Comparison of ENCODE assay signal across 10 cellular contexts in genomic region chr19:53908933-53909415, GRCh38.
DNase-seq lines count a peak whose midpoint lies in the region; ATAC-seq lines count a peak whose summit lies in the region.
"Had no signal": no experiment of that assay in that cellular context is flagged by ENCODE, and none has a peak within 500 bp of the region (broad histone marks: within the 10 kb centered on the region; RNA-seq: fewer than 3 reads in every experiment).

Gene CACNG7, plus strand, starts transcription at chr19:53909278. Its CDS starts 3,554 bp downstream, at chr19:53912832.

- H3K4me3 ChIP-seq in iPS-15b (ENCODE audit: low read depth, low read length), result peak within 1 kb of the TSS; percentile 76

- H3K4me1 ChIP-seq in iPS-15b (ENCODE audit: control insufficient read depth, insufficient read depth, low read length), result peaks cover 6% of the 10 kb centered on the region

- H3K9ac ChIP-seq in iPS-15b (ENCODE audit: low read depth, low read length), result peak within 1 kb of the TSS; percentile 79

- H3K9me3 Mint-ChIP-seq in T-helper 2 cell treated with Interferon-gamma antibody and Interleukin-4, amounts not matched to agents 5 μg/mL and 100 μg/mL, for 36 hours, result no peaks in the 10 kb centered on the region
- no peaks in the 10 kb centered on the region for H3K9me3 Mint-ChIP-seq in stimulated activated effector memory CD8-positive, alpha-beta T cell treated with anti-CD3 and anti-CD28 coated beads, Interleukin-12 subunit alpha, Interleukin-12 subunit beta, amount 100 ng/mL, for 72 hours
- H3K9me3 Mint-ChIP-seq: activated CD4-positive, alpha-beta memory T cell treated with anti-CD3 and anti-CD28 coated beads, Interleukin-2, amount 10 ng/mL, durations not matched to agents 7 days and 5 days had no signal

- ATAC-seq in stimulated activated effector memory CD8-positive, alpha-beta T cell treated with anti-CD3 and anti-CD28 coated beads, Interleukin-12 subunit alpha, Interleukin-12 subunit beta, amount 100 ng/mL, for 72 hours, result no peak
- no peak for ATAC-seq in GM18909 (IDR thresholded peaks at IDR 0.05; ENCODE audit: poor library complexity, unreplicated experiment)

- H3K36me3 Mint-ChIP-seq in T-helper 2 cell treated with Interferon-gamma antibody and Interleukin-4, amounts not matched to agents 5 μg/mL and 100 μg/mL, for 36 hours (ENCODE audit: low read depth), result no peaks in the 10 kb centered on the region
- H3K36me3 Mint-ChIP-seq in stimulated activated effector memory CD8-positive, alpha-beta T cell treated with anti-CD3 and anti-CD28 coated beads, Interleukin-12 subunit alpha, Interleukin-12 subunit beta, amount 100 ng/mL, for 72 hours, result no peaks in the 10 kb centered on the region

- H3K27me3 Mint-ChIP-seq in T-helper 2 cell treated with Interferon-gamma antibody and Interleukin-4, amounts not matched to agents 5 μg/mL and 100 μg/mL, for 36 hours (ENCODE audit: low read depth), result peaks cover 59% of the 10 kb centered on the region

- no peaks in the 10 kb centered on the region for H3K36me3 ChIP-seq in iPS-15b (ENCODE audit: control insufficient read depth, insufficient read depth, low read length)

- peak within 1 kb of the TSS; percentile 27 for H3K27ac Mint-ChIP-seq in T-helper 2 cell treated with Interferon-gamma antibody and Interleukin-4, amounts not matched to agents 5 μg/mL and 100 μg/mL, for 36 hours
- no peak within 1 kb of the TSS for H3K27ac Mint-ChIP-seq in stimulated activated effector memory CD8-positive, alpha-beta T cell treated with anti-CD3 and anti-CD28 coated beads, Interleukin-12 subunit alpha, Interleukin-12 subunit beta, amount 100 ng/mL, for 72 hours
- H3K27ac Mint-ChIP-seq: activated CD4-positive, alpha-beta memory T cell treated with anti-CD3 and anti-CD28 coated beads, Interleukin-2, amount 10 ng/mL, durations not matched to agents 7 days and 5 days had no signal

- peaks cover 11% of the 10 kb centered on the region for H3K4me1 Mint-ChIP-seq in T-helper 2 cell treated with Interferon-gamma antibody and Interleukin-4, amounts not matched to agents 5 μg/mL and 100 μg/mL, for 36 hours (ENCODE audit: low read depth)
- peaks cover 57% of the 10 kb centered on the region for H3K4me1 Mint-ChIP-seq in stimulated activated effector memory CD8-positive, alpha-beta T cell treated with anti-CD3 and anti-CD28 coated beads, Interleukin-12 subunit alpha, Interleukin-12 subunit beta, amount 100 ng/mL, for 72 hours

- H3K9me3 ChIP-seq in iPS-15b (ENCODE audit: control insufficient read depth, insufficient read depth, low read length), result no peaks in the 10 kb centered on the region

- H3K27me3 ChIP-seq in iPS-15b (ENCODE audit: control insufficient read depth, insufficient read depth, low read length), result peaks cover 57% of the 10 kb centered on the region

- no peak for DNase-seq in T-helper 2 cell treated with Interferon-gamma antibody and Interleukin-4, amounts not matched to agents 5 μg/mL and 100 μg/mL, for 36 hours (ENCODE audit: low spot score)
- no peak for DNase-seq in T-helper 2 cell
- DNase-seq in amygdala (lab: John Stamatoyannopoulos, UW), result peak in 46 of 56 donors; percentile 8 to 71 (median 34)
- no peak for DNase-seq in stimulated activated effector memory CD8-positive, alpha-beta T cell treated with anti-CD3 and anti-CD28 coated beads, Interleukin-12 subunit alpha, Interleukin-12 subunit beta, amount 100 ng/mL, for 72 hours (ENCODE audit: low spot score in 2 of 2)
- no peak for DNase-seq in NAMALWA (ENCODE audit: low spot score)
- DNase-seq in NCI-H1105 treated with DMSO at 0.1 percent for 48 hours (lab: John Stamatoyannopoulos, UW), result no peak
- DNase-seq: ACHN; activated CD4-positive, alpha-beta memory T cell treated with anti-CD3 and anti-CD28 coated beads, Interleukin-2, amount 10 ng/mL, durations not matched to agents 7 days and 5 days had no signal

- H3K4me3 Mint-ChIP-seq in T-helper 2 cell treated with Interferon-gamma antibody and Interleukin-4, amounts not matched to agents 5 μg/mL and 100 μg/mL, for 36 hours, result peak within 1 kb of the TSS; percentile 22
- peak within 1 kb of the TSS; percentile 31 for H3K4me3 Mint-ChIP-seq in stimulated activated effector memory CD8-positive, alpha-beta T cell treated with anti-CD3 and anti-CD28 coated beads, Interleukin-12 subunit alpha, Interleukin-12 subunit beta, amount 100 ng/mL, for 72 hours
- H3K4me3 Mint-ChIP-seq: activated CD4-positive, alpha-beta memory T cell treated with anti-CD3 and anti-CD28 coated beads, Interleukin-2, amount 10 ng/mL, durations not matched to agents 7 days and 5 days had no signal

Comparison
In these comparisons a context has a peak if more than half of its experiments do, and no peak if none do; other contexts are left out.
1. DNase-seq: peak in amygdala (46 of 56); none in T-helper 2 cell treated with Interferon-gamma antibody and Interleukin-4, amounts not matched to agents 5 μg/mL and 100 μg/mL, for 36 hours (single experiment), T-helper 2 cell (0 of 5), stimulated activated effector memory CD8-positive, alpha-beta T cell treated with anti-CD3 and anti-CD28 coated beads, Interleukin-12 subunit alpha, Interleukin-12 subunit beta, amount 100 ng/mL, for 72 hours (0 of 2), NAMALWA (single experiment) and NCI-H1105 treated with DMSO at 0.1 percent for 48 hours (single experiment).